Comparison of ENCODE assay signal across 21 cellular contexts in the genomic region with DNA sequence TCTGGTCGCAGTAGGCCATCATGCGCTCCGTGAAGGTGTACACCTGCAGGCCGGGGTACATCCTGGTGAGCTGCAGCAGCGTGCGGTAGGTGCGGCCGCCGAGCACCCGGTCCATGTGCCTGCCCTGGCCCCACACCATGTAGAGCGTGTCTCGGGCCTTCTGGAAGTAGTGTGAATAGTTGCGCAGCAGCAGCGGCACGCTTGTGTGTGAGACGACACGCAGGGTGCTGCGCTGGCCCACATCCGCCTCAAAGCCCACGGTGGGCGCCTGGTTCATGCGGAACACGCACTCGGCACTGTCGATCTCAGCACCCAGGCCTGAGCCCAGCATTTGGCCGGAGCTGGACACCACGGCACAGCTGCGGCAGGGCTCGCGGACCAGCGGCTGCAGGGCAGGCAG. TPM values are rescaled to one million over a fixed set of nuclear protein-coding genes. Genes with fewer than 3 reads are reported as not detected.
DNase-seq lines count a peak whose midpoint lies in the region; ATAC-seq and TF ChIP-seq lines count a peak whose summit lies in the region.
"Had no signal": no experiment of that assay in that cellular context is flagged by ENCODE, and none has a peak within 500 bp of the region (broad histone marks: within the 10 kb centered on the region; RNA-seq: fewer than 3 reads in every experiment).

No MANE protein-coding gene starts in this region.

- no peak overlapping the region for H4K8ac ChIP-seq in neuronal stem cell (ENCODE audit: low read depth, low read length)

- peak overlapping the region; percentile 20 for H3K23ac ChIP-seq in neuronal stem cell (ENCODE audit: low read depth, low read length, poor library complexity)

- no peaks in the 10 kb centered on the region for H3K27me3 Mint-ChIP-seq in CD4-positive, CD25-positive, alpha-beta regulatory T cell
- no peaks in the 10 kb centered on the region for H3K27me3 Mint-ChIP-seq in activated T-helper 1 cell treated with anti-CD3 and anti-CD28 coated beads, Interleukin-12 subunit alpha, Interleukin-12 subunit beta, Interleukin-2, Interleukin-4 antibody, amounts not matched to agents 30 ng/mL and 10 ng/mL and 1 ng/mL, durations not matched to agents 14 hours and 24 hours and 36 hours (ENCODE audit: insufficient read depth)
- H3K27me3 Mint-ChIP-seq in nephron progenitor cell (ENCODE audit: low read depth, poor library complexity), result peaks cover 10% of the 10 kb centered on the region

- peaks cover 0 to 57% (median 27%) of the 10 kb centered on the region in 4 donors for H3K4me1 Mint-ChIP-seq in CD4-positive, CD25-positive, alpha-beta regulatory T cell
- H3K4me1 Mint-ChIP-seq in activated T-helper 1 cell treated with anti-CD3 and anti-CD28 coated beads, Interleukin-12 subunit alpha, Interleukin-12 subunit beta, Interleukin-2, Interleukin-4 antibody, amounts not matched to agents 30 ng/mL and 10 ng/mL and 1 ng/mL, durations not matched to agents 14 hours and 24 hours and 36 hours (ENCODE audit: low read depth), result peaks cover 41% of the 10 kb centered on the region
- H3K4me1 Mint-ChIP-seq in nephron progenitor cell, result peaks cover 32% of the 10 kb centered on the region

- H3K36me3 ChIP-seq in CD4-positive, CD25-positive, alpha-beta regulatory T cell (ENCODE audit: control insufficient read depth, insufficient read depth, low read length), result peaks cover 7% of the 10 kb centered on the region
- H3K36me3 ChIP-seq in HUES6 (ENCODE audit: control insufficient read depth, insufficient read depth, low read length), result peaks cover 13% of the 10 kb centered on the region
- no peaks in the 10 kb centered on the region for H3K36me3 ChIP-seq in neuronal stem cell (replicated peaks in 1 of 2; ENCODE audit: control insufficient read depth in 2 of 2, insufficient read depth in 2 of 2, low read length in 2 of 2)

- no peak overlapping the region for H3K4me2 ChIP-seq in neuronal stem cell (ENCODE audit: insufficient read depth, low read length, poor library complexity, severe bottlenecking)

- DNase-seq in CD4-positive, CD25-positive, alpha-beta regulatory T cell, result no peak
- no peak for DNase-seq in activated T-helper 1 cell treated with anti-CD3 and anti-CD28 coated beads, Interleukin-12 subunit alpha, Interleukin-12 subunit beta, Interleukin-2, Interleukin-4 antibody, amounts not matched to agents 30 ng/mL and 10 ng/mL and 1 ng/mL, durations not matched to agents 14 hours and 24 hours and 36 hours (ENCODE audit: low spot score)
- DNase-seq in neuronal stem cell (ENCODE audit: low spot score), result no peak
- DNase-seq in nephron progenitor cell, result no peak
- DNase-seq: activated CD4-positive, alpha-beta T cell treated with anti-CD3 and anti-CD28 coated beads, Interleukin-2, amount 50 U/mL, for 48 hours; dermis blood vessel endothelial cell; left ventricle myocardium superior; NCI-H1417 treated with DMSO at 0.1 percent for 48 hours; NCI-H526 treated with DMSO at 0.1 percent for 48 hours; SIG-M5; stimulated activated CD4-positive, alpha-beta T cell treated with anti-CD3 and anti-CD28 coated beads, Interleukin-2, amount 100 ng/mL, for 24 hours; stimulated activated naive CD8-positive, alpha-beta T cell treated with anti-CD3 and anti-CD28 coated beads, Interleukin-15, Interleukin-2, amounts not matched to agents 100 U/mL and 50 U/mL, for 24 hours; tibial artery; WERI-Rb-1 had no signal

- H3K27ac Mint-ChIP-seq in CD4-positive, CD25-positive, alpha-beta regulatory T cell, result peak overlapping the region in 2 of 3 donors; percentile 20 to 94
- peak overlapping the region; percentile 95 for H3K27ac Mint-ChIP-seq in activated T-helper 1 cell treated with anti-CD3 and anti-CD28 coated beads, Interleukin-12 subunit alpha, Interleukin-12 subunit beta, Interleukin-2, Interleukin-4 antibody, amounts not matched to agents 30 ng/mL and 10 ng/mL and 1 ng/mL, durations not matched to agents 14 hours and 24 hours and 36 hours
- H3K27ac Mint-ChIP-seq in nephron progenitor cell, result no peak overlapping the region

- no peak for ATAC-seq in CD4-positive, CD25-positive, alpha-beta regulatory T cell (ENCODE audit: low read depth in 2 of 2)
- no peak for ATAC-seq in GM21526 (IDR thresholded peaks at IDR 0.05; ENCODE audit: low FRiP score, unreplicated experiment)
- ATAC-seq in GM19324 (IDR thresholded peaks at IDR 0.05; ENCODE audit: low FRiP score, unreplicated experiment), result no peak
- ATAC-seq: HepG2; left ventricle myocardium superior; psoas muscle; stimulated activated naive CD8-positive, alpha-beta T cell treated with anti-CD3 and anti-CD28 coated beads, Interleukin-15, Interleukin-2, amounts not matched to agents 100 U/mL and 50 U/mL, for 24 hours had no signal

- H2AK5ac ChIP-seq in neuronal stem cell (ENCODE audit: low read depth, low read length), result peak overlapping the region; percentile 75

- peaks cover 58% of the 10 kb centered on the region for H3K4me1 ChIP-seq in CD4-positive, CD25-positive, alpha-beta regulatory T cell (ENCODE audit: control insufficient read depth, insufficient read depth, low read length, poor library complexity, severe bottlenecking)
- H3K4me1 ChIP-seq in HUES6 (ENCODE audit: control insufficient read depth, insufficient read depth, low read length), result peaks cover 10% of the 10 kb centered on the region
- H3K4me1 ChIP-seq in neuronal stem cell (ENCODE audit: control insufficient read depth in 2 of 2, insufficient read depth in 1 of 2, low read depth in 1 of 2, low read length in 2 of 2), result peaks cover 7 to 9% of the 10 kb centered on the region in 2 donors

- H4K91ac ChIP-seq in neuronal stem cell (ENCODE audit: low read depth, low read length, poor library complexity), result no peak overlapping the region

- peak overlapping the region in 1 of 4 donors; percentile 67 for H3K4me3 Mint-ChIP-seq in CD4-positive, CD25-positive, alpha-beta regulatory T cell
- no peak overlapping the region for H3K4me3 Mint-ChIP-seq in activated T-helper 1 cell treated with anti-CD3 and anti-CD28 coated beads, Interleukin-12 subunit alpha, Interleukin-12 subunit beta, Interleukin-2, Interleukin-4 antibody, amounts not matched to agents 30 ng/mL and 10 ng/mL and 1 ng/mL, durations not matched to agents 14 hours and 24 hours and 36 hours
- no peak overlapping the region for H3K4me3 Mint-ChIP-seq in nephron progenitor cell

- H3K9me3 ChIP-seq in CD4-positive, CD25-positive, alpha-beta regulatory T cell (ENCODE audit: control insufficient read depth in 2 of 2, low read length in 2 of 2), result no peaks in the 10 kb centered on the region
- H3K9me3 ChIP-seq in HUES6 (ENCODE audit: control insufficient read depth, insufficient read depth, low read depth, low read length) (no peaks in the 10 kb centered on the region), neuronal stem cell (replicated peaks in 1 of 2; ENCODE audit: control insufficient read depth in 2 of 2, insufficient read depth in 1 of 2, low read depth in 1 of 2, low read length in 2 of 2) (no peaks in the 10 kb centered on the region)
- H3K9me3 ChIP-seq: adrenal gland, psoas muscle, tibial artery had no signal

- peak overlapping the region; percentile 58 for H2BK12ac ChIP-seq in neuronal stem cell (ENCODE audit: low read length)

- no peak overlapping the region for H2AFZ ChIP-seq in neuronal stem cell (ENCODE audit: low read length)

- no peak overlapping the region for H3K4ac ChIP-seq in neuronal stem cell (ENCODE audit: low read length)

- no peak for TF ChIP-seq CTCF in nephron progenitor cell (IDR thresholded peaks at IDR 0.05)

- H3K9me3 Mint-ChIP-seq in CD4-positive, CD25-positive, alpha-beta regulatory T cell, result no peaks in the 10 kb centered on the region
- H3K9me3 Mint-ChIP-seq in activated T-helper 1 cell treated with anti-CD3 and anti-CD28 coated beads, Interleukin-12 subunit alpha, Interleukin-12 subunit beta, Interleukin-2, Interleukin-4 antibody, amounts not matched to agents 30 ng/mL and 10 ng/mL and 1 ng/mL, durations not matched to agents 14 hours and 24 hours and 36 hours, result no peaks in the 10 kb centered on the region
- no peaks in the 10 kb centered on the region for H3K9me3 Mint-ChIP-seq in nephron progenitor cell

- WGBS in neuronal stem cell (ENCODE audit: extremely low coverage in 2 of 2, insufficient read length in 2 of 2, insufficient replicate concordance in 1 of 2), 2 donors, result no CpG with 5 or more reads among the region's 31 CpGs

- H2BK15ac ChIP-seq in neuronal stem cell (ENCODE audit: low read length), result peak overlapping the region; percentile 33

- no peaks in the 10 kb centered on the region for H3K27me3 ChIP-seq in CD4-positive, CD25-positive, alpha-beta regulatory T cell (ENCODE audit: control insufficient read depth, insufficient read depth, low read length)
- H3K27me3 ChIP-seq in HUES6 (ENCODE audit: control insufficient read depth, insufficient read depth, low read length) (peaks cover 8% of the 10 kb centered on the region), neuronal stem cell (ENCODE audit: control insufficient read depth in 3 of 3, insufficient read depth in 3 of 3, low read depth in 1 of 3, low read length in 3 of 3) (peaks cover 0 to 14% (median 0%) of the 10 kb centered on the region in 3 experiments)
- H3K27me3 ChIP-seq: adrenal gland, tibial artery had no signal

- peak overlapping the region; percentile 80 for H3K18ac ChIP-seq in neuronal stem cell (ENCODE audit: low read length)

- intact Hi-C loops in activated T-helper 1 cell treated with anti-CD3 and anti-CD28 coated beads, Interleukin-12 subunit alpha, Interleukin-12 subunit beta, Interleukin-2, Interleukin-4 antibody, amounts not matched to agents 30 ng/mL and 10 ng/mL and 1 ng/mL, durations not matched to agents 14 hours and 24 hours and 36 hours (cut with micrococcal nuclease), result no loop called here

- peak overlapping the region; percentile 73 for H3K27ac ChIP-seq in CD4-positive, CD25-positive, alpha-beta regulatory T cell (ENCODE audit: insufficient read depth, low read length, poor library complexity, severe bottlenecking)
- H3K27ac ChIP-seq in HUES6 (ENCODE audit: low read depth, low read length) (no peak overlapping the region), neuronal stem cell (replicated peaks; ENCODE audit: low read length) (no peak overlapping the region)
- H3K27ac ChIP-seq: adrenal gland, tibial artery, WERI-Rb-1 had no signal

- H3K79me1 ChIP-seq in neuronal stem cell (ENCODE audit: low read depth, low read length), result peaks cover 5% of the 10 kb centered on the region

- no peak overlapping the region for H3K4me3 ChIP-seq in CD4-positive, CD25-positive, alpha-beta regulatory T cell (ENCODE audit: low read depth, low read length)
- H3K4me3 ChIP-seq in HUES6 (ENCODE audit: low read depth, low read length) (no peak overlapping the region), neuronal stem cell (ENCODE audit: low read length in 2 of 2) (no peak overlapping the region)
- H3K4me3 ChIP-seq: adrenal gland, psoas muscle, skin epidermis, tibial artery had no signal

- H3K9ac ChIP-seq in HUES6 (ENCODE audit: low read length), result peak overlapping the region; percentile 19
- H3K9ac ChIP-seq in neuronal stem cell (ENCODE audit: low read depth, low read length, poor library complexity), result peak overlapping the region; percentile 44

- peak overlapping the region; percentile 13 for H2BK5ac ChIP-seq in neuronal stem cell (ENCODE audit: low read length)

- no peak overlapping the region for H2BK120ac ChIP-seq in neuronal stem cell (ENCODE audit: low read depth, low read length)

- H3K36me3 Mint-ChIP-seq in CD4-positive, CD25-positive, alpha-beta regulatory T cell, result peaks cover 21% of the 10 kb centered on the region
- peaks cover 18% of the 10 kb centered on the region for H3K36me3 Mint-ChIP-seq in activated T-helper 1 cell treated with anti-CD3 and anti-CD28 coated beads, Interleukin-12 subunit alpha, Interleukin-12 subunit beta, Interleukin-2, Interleukin-4 antibody, amounts not matched to agents 30 ng/mL and 10 ng/mL and 1 ng/mL, durations not matched to agents 14 hours and 24 hours and 36 hours (ENCODE audit: low read depth)
- H3K36me3 Mint-ChIP-seq in nephron progenitor cell (ENCODE audit: low read depth), result peaks cover 5% of the 10 kb centered on the region

- no peak overlapping the region for H3K14ac ChIP-seq in neuronal stem cell (ENCODE audit: low read length)

RNA-seq across cellular contexts. Expression of gene ST6GALNAC4, which starts 4.5 kb away (rescaled TPM):
- total RNA-seq in CD4-positive, CD25-positive, alpha-beta regulatory T cell, result 31.6 TPM
- polyA plus RNA-seq in CD4-positive, CD25-positive, alpha-beta regulatory T cell, result 10 to 100 TPM; 23.1 to 23.8 (median 23.7) TPM
- total RNA-seq in activated T-helper 1 cell treated with anti-CD3 and anti-CD28 coated beads, Interleukin-12 subunit alpha, Interleukin-12 subunit beta, Interleukin-2, Interleukin-4 antibody, amounts not matched to agents 30 ng/mL and 10 ng/mL and 1 ng/mL, durations not matched to agents 14 hours and 24 hours and 36 hours, result 30.8 and 31.6 TPM in 2 replicates
- 11.3 TPM for polyA plus RNA-seq in neuronal stem cell (2013, experiment 1 of 2)
- 12.7 TPM for polyA plus RNA-seq in neuronal stem cell (2013, experiment 2 of 2)

RNA-seq across cellular contexts. Expression of gene ST6GALNAC6, which starts 12.9 kb away (rescaled TPM):
- 136 TPM for total RNA-seq in CD4-positive, CD25-positive, alpha-beta regulatory T cell
- polyA plus RNA-seq in CD4-positive, CD25-positive, alpha-beta regulatory T cell, result 10 to 100 TPM; 43.7 to 50.5 (median 47.9) TPM
- 60.6 and 62.4 TPM in 2 replicates for total RNA-seq in activated T-helper 1 cell treated with anti-CD3 and anti-CD28 coated beads, Interleukin-12 subunit alpha, Interleukin-12 subunit beta, Interleukin-2, Interleukin-4 antibody, amounts not matched to agents 30 ng/mL and 10 ng/mL and 1 ng/mL, durations not matched to agents 14 hours and 24 hours and 36 hours
- polyA plus RNA-seq in neuronal stem cell (2013, experiment 1 of 2), result 31.0 TPM
- 30.5 TPM for polyA plus RNA-seq in neuronal stem cell (2013, experiment 2 of 2)

RNA-seq across cellular contexts. Expression of gene PIP5KL1, which starts 18.3 kb away (rescaled TPM):
- total RNA-seq in CD4-positive, CD25-positive, alpha-beta regulatory T cell, result 3.3 TPM
- polyA plus RNA-seq in CD4-positive, CD25-positive, alpha-beta regulatory T cell, result 1 to 10 TPM in 1 of 4 donors, under 1 TPM in 2, not detected in 1; 0.22 to 1.1 (median 0.81) TPM
- total RNA-seq in activated T-helper 1 cell treated with anti-CD3 and anti-CD28 coated beads, Interleukin-12 subunit alpha, Interleukin-12 subunit beta, Interleukin-2, Interleukin-4 antibody, amounts not matched to agents 30 ng/mL and 10 ng/mL and 1 ng/mL, durations not matched to agents 14 hours and 24 hours and 36 hours, result 1.1 and 1.2 TPM in 2 replicates
- 2.4 TPM for polyA plus RNA-seq in neuronal stem cell (2013, experiment 1 of 2)
- polyA plus RNA-seq in neuronal stem cell (2013, experiment 2 of 2), result 2.5 TPM
- total RNA-seq: left ventricle myocardium superior had no signal

RNA-seq across cellular contexts. Expression of gene DPM2, which starts 25.4 kb away (rescaled TPM):
- total RNA-seq in CD4-positive, CD25-positive, alpha-beta regulatory T cell, result 35.7 TPM
- polyA plus RNA-seq in CD4-positive, CD25-positive, alpha-beta regulatory T cell, result 10 to 100 TPM; 27.5 to 30.6 (median 29.7) TPM
- 62.6 and 70.2 TPM in 2 replicates for total RNA-seq in activated T-helper 1 cell treated with anti-CD3 and anti-CD28 coated beads, Interleukin-12 subunit alpha, Interleukin-12 subunit beta, Interleukin-2, Interleukin-4 antibody, amounts not matched to agents 30 ng/mL and 10 ng/mL and 1 ng/mL, durations not matched to agents 14 hours and 24 hours and 36 hours
- 27.5 TPM for polyA plus RNA-seq in neuronal stem cell (2013, experiment 1 of 2)
- polyA plus RNA-seq in neuronal stem cell (2013, experiment 2 of 2), result 25.3 TPM

RNA-seq across cellular contexts. Expression of gene AK1, which starts 34.8 kb away (rescaled TPM):
- total RNA-seq in CD4-positive, CD25-positive, alpha-beta regulatory T cell, result 84.7 TPM
- under 1 TPM; 0.08 to 0.42 (median 0.25) TPM for polyA plus RNA-seq in CD4-positive, CD25-positive, alpha-beta regulatory T cell
- 17.2 and 20.8 TPM in 2 replicates for total RNA-seq in activated T-helper 1 cell treated with anti-CD3 and anti-CD28 coated beads, Interleukin-12 subunit alpha, Interleukin-12 subunit beta, Interleukin-2, Interleukin-4 antibody, amounts not matched to agents 30 ng/mL and 10 ng/mL and 1 ng/mL, durations not matched to agents 14 hours and 24 hours and 36 hours
- 36.1 TPM for polyA plus RNA-seq in neuronal stem cell (2013, experiment 1 of 2)
- polyA plus RNA-seq in neuronal stem cell (2013, experiment 2 of 2), result 36.6 TPM
